8 cellular contexts compared by ENCODE assay signal in the genomic region with DNA sequence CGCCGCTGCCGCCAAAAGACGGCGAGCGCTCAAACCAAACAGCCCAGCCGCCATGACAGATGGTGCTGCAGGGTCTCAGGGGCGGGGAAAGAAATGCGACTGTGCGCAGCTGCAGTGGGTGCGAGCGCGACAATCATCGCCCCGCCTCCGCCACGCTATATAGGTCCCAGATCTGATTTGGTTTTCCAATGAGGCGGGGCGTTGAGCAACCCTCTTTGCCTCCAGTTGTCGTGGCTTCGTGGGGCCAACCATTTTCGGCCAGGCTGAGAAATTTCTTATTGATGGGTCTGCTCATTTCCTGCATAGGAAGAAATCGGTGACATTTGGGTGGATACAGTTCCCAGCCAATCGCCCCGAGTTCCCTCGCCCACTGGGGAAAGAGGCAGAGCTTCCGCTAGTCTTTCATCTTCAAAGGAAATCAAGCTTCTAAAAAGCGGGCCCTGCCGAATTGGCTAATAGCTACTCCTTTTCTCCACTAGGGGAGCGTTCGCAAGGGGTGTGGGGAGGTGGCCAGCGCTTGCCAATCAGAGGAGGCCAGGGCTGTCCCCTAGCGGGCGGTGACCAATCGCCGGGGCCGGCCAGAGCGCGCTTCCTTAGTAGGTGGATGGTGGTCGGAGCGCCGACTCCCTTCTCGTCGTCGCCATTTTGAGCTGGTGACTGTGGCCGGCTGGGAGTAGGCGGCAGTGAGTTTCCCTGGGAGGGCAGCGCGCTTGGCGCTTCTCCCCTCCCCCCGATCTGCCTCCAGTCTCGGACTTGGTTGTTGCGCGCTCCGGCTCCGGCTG. TPM values are rescaled to one million over a fixed set of nuclear protein-coding genes. Genes with fewer than 3 reads are reported as not detected.
A peak's percentile ranks its signal among the peaks of the same experiment; 100 is the strongest.
DNase-seq lines count a peak whose midpoint lies in the region; ATAC-seq and FAIRE-seq lines count a peak whose summit lies in the region.

A gene (minus strand): TSS at position 77 of the 782 bp plus-strand sequence. CDS start 23 bp downstream, at position 54.
A gene with protein sequence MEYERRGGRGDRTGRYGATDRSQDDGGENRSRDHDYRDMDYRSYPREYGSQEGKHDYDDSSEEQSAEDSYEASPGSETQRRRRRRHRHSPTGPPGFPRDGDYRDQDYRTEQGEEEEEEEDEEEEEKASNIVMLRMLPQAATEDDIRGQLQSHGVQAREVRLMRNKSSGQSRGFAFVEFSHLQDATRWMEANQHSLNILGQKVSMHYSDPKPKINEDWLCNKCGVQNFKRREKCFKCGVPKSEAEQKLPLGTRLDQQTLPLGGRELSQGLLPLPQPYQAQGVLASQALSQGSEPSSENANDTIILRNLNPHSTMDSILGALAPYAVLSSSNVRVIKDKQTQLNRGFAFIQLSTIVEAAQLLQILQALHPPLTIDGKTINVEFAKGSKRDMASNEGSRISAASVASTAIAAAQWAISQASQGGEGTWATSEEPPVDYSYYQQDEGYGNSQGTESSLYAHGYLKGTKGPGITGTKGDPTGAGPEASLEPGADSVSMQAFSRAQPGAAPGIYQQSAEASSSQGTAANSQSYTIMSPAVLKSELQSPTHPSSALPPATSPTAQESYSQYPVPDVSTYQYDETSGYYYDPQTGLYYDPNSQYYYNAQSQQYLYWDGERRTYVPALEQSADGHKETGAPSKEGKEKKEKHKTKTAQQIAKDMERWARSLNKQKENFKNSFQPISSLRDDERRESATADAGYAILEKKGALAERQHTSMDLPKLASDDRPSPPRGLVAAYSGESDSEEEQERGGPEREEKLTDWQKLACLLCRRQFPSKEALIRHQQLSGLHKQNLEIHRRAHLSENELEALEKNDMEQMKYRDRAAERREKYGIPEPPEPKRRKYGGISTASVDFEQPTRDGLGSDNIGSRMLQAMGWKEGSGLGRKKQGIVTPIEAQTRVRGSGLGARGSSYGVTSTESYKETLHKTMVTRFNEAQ (plus strand): TSS at position 596 of the 782 bp plus-strand sequence. CDS start 2,261 bp downstream, outside the sequence.

- in situ Hi-C loops in Caki2 (cut with HindIII; ENCODE audit: low pct_unique_long_range_greater_than_20kb, low sequenced_read_pairs): no loop called here

- H3K14ac ChIP-seq in mesenchymal stem cell (ENCODE audit: low read length in 2 of 2): peak within 1 kb of the TSS; percentile 82 to 97

- H3K27ac ChIP-seq in effector memory CD4-positive, alpha-beta T cell (ENCODE audit: insufficient read depth, low read length, poor library complexity, severe bottlenecking): peak within 1 kb of the TSS; percentile 90
- peak within 1 kb of the TSS; percentile 98 for H3K27ac ChIP-seq in mesenchymal stem cell (ENCODE audit: low read length, poor library complexity, severe bottlenecking)

- peak within 1 kb of the TSS; percentile 82 for H2AFZ ChIP-seq in mesenchymal stem cell (ENCODE audit: low read depth, low read length)

- H3K18ac ChIP-seq in mesenchymal stem cell (ENCODE audit: low read depth in 1 of 2, low read length in 2 of 2): peak within 1 kb of the TSS; percentile 87 to 94

- H3K9me3 ChIP-seq in effector memory CD4-positive, alpha-beta T cell (ENCODE audit: control insufficient read depth, low read length): no peaks in the 10 kb centered on the region
- no peaks in the 10 kb centered on the region for H3K9me3 ChIP-seq in mesenchymal stem cell (ENCODE audit: control insufficient read depth, low read length)

- no peak within 1 kb of the TSS for H3K23ac ChIP-seq in mesenchymal stem cell (ENCODE audit: low read length in 2 of 2)

- peak within 1 kb of the TSS; percentile 74 for H3K4me2 ChIP-seq in mesenchymal stem cell (ENCODE audit: low read length, poor library complexity, severe bottlenecking)

- H3K4me3 ChIP-seq in effector memory CD4-positive, alpha-beta T cell (ENCODE audit: insufficient read depth, low read depth, low read length, poor library complexity, severe bottlenecking): peak within 1 kb of the TSS; percentile 77
- H3K4me3 ChIP-seq in mesenchymal stem cell (ENCODE audit: insufficient read depth in 1 of 2, low read depth in 1 of 2, low read length in 2 of 2): peak within 1 kb of the TSS; percentile 87 to 91

- H2BK5ac ChIP-seq in mesenchymal stem cell (ENCODE audit: low read depth, low read length, poor library complexity, severe bottlenecking): peak within 1 kb of the TSS; percentile 97

- H3K4me1 ChIP-seq in effector memory CD4-positive, alpha-beta T cell (ENCODE audit: control insufficient read depth, insufficient read depth, low read length, poor library complexity, severe bottlenecking): peaks cover 5% of the 10 kb centered on the region
- peaks cover 11% of the 10 kb centered on the region for H3K4me1 ChIP-seq in mesenchymal stem cell (ENCODE audit: control insufficient read depth, insufficient read depth, low read depth, low read length)

- no peak within 1 kb of the TSS for H2BK15ac ChIP-seq in mesenchymal stem cell (ENCODE audit: low read depth, poor library complexity, severe bottlenecking)

- no peak within 1 kb of the TSS for H2BK12ac ChIP-seq in mesenchymal stem cell (ENCODE audit: low read length in 2 of 2)

- peak within 1 kb of the TSS; percentile 94 for H4K91ac ChIP-seq in mesenchymal stem cell (ENCODE audit: low read length)

- DNase-seq in Caki2 (ENCODE audit: low read depth) (peak; percentile 93), HTR-8/SVneo (ENCODE audit: insufficient read length, low spot score) (peak; percentile 72), NOMO-1 treated with DMSO at 0.1 percent for 48 hours (lab: John Stamatoyannopoulos, UW; ENCODE audit: unreplicated experiment) (peak; percentile 91), mesenchymal stem cell (peak; percentile 96)
- peak; percentile 70 to 83 for DNase-seq in activated CD8-positive, alpha-beta memory T cell treated with anti-CD3 and anti-CD28 coated beads for 4 hours (ENCODE audit: low read depth in 2 of 2)
- peak; percentile 84 to 89 (median 86) for DNase-seq in effector memory CD4-positive, alpha-beta T cell
- peak; percentile 74 for DNase-seq in stimulated activated CD8-positive, alpha-beta memory T cell treated with anti-CD3 and anti-CD28 coated beads, Interleukin-12 subunit alpha, Interleukin-12 subunit beta, amount 100 ng/mL, for 4 hours (ENCODE audit: low read depth)

- no peaks in the 10 kb centered on the region for H3K36me3 ChIP-seq in effector memory CD4-positive, alpha-beta T cell (ENCODE audit: control insufficient read depth, insufficient read depth, low read length)
- H3K36me3 ChIP-seq in mesenchymal stem cell (ENCODE audit: control insufficient read depth in 1 of 2, insufficient read depth in 2 of 2, low read depth in 1 of 2, low read length in 2 of 2): peaks cover 10 to 26% of the 10 kb centered on the region in 2 experiments

- H3K79me1 ChIP-seq in mesenchymal stem cell (replicated peaks; ENCODE audit: low read length, poor library complexity, severe bottlenecking): no peaks in the 10 kb centered on the region

- peak; percentile 80 for ATAC-seq in GM21367 (IDR thresholded peaks at IDR 0.05; ENCODE audit: unreplicated experiment)

- WGBS in mesenchymal stem cell: under 1% methylated on average over 27 of the region's 56 CpGs

- H2AK5ac ChIP-seq in mesenchymal stem cell (ENCODE audit: low read length, severe bottlenecking): no peak within 1 kb of the TSS

- H2BK120ac ChIP-seq in mesenchymal stem cell (ENCODE audit: low read depth, low read length): peak within 1 kb of the TSS; percentile 61

- peak within 1 kb of the TSS; percentile 91 for H4K8ac ChIP-seq in mesenchymal stem cell (ENCODE audit: low read length)

- peak within 1 kb of the TSS in 1 of 2 experiments; percentile 98 for H3K4ac ChIP-seq in mesenchymal stem cell (ENCODE audit: low read depth in 1 of 2, low read length in 2 of 2)

- H3K27me3 ChIP-seq in effector memory CD4-positive, alpha-beta T cell (replicated peaks; ENCODE audit: control insufficient read depth, insufficient read depth, low read length, poor library complexity, severe bottlenecking): no peaks in the 10 kb centered on the region
- H3K27me3 ChIP-seq in mesenchymal stem cell (ENCODE audit: control insufficient read depth in 1 of 2, insufficient read depth in 1 of 2, low read length in 2 of 2): peaks cover 0 to 28% of the 10 kb centered on the region in 2 experiments

- peak within 1 kb of the TSS; percentile 92 for H3K9ac ChIP-seq in mesenchymal stem cell (ENCODE audit: low read length)

- no peak for FAIRE-seq in HTR-8/SVneo (lab: Jason Lieb, UNC)

RNA-seq across cellular contexts. Expression of the first gene that starts in this region (rescaled TPM):
- total RNA-seq in Caki2 (2014; rRNA removed; shearing (Covaris generic); ENCODE audit: low replicate concordance): 92.9 and 154 TPM in 2 replicates
- polyA plus RNA-seq in mesenchymal stem cell (2013, experiment 1 of 2): 88.0 TPM
- 88.0 TPM for polyA plus RNA-seq in mesenchymal stem cell (2013, experiment 2 of 2)

RNA-seq across cellular contexts. Expression of the second gene that starts in this region (rescaled TPM):
- 27.4 and 38.0 TPM in 2 replicates for total RNA-seq in Caki2 (2014; rRNA removed; shearing (Covaris generic); ENCODE audit: low replicate concordance)
- polyA plus RNA-seq in mesenchymal stem cell (2013, experiment 1 of 2): 23.0 TPM
- 22.4 TPM for polyA plus RNA-seq in mesenchymal stem cell (2013, experiment 2 of 2)

Comparison
In these comparisons a context has a peak if more than half of its experiments do, and no peak if none do; other contexts are left out.
1. Peak in every context shown above with its lines: DNase-seq, ATAC-seq, H3K4me3 ChIP-seq and H3K27ac ChIP-seq.